Comparison of ENCODE assay signal across 16 cellular contexts in the genomic region with DNA sequence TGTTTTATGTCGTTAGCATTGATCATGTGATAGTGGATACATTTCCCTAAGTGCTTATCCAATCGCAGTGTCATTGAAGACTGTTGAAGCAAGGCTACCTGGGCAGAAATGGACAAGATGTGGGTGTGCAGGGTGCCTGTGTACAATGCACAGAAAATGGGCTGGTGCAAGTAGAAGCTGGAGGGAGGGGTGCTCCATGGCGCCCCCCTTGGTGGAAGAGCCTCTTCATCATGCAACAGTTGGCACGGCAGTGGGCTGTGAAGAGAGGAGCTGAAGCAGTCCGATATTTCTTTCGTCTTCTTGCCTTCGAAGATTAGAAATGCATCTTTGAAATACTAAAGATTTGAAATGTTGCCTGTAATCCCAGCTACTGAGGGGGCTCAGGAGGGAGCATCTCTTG.
A peak's percentile ranks its signal among the peaks of the same experiment; 100 is the strongest.
DNase-seq lines count a peak whose midpoint lies in the region; TF ChIP-seq lines count a peak whose summit lies in the region.
"Had no signal": no experiment of that assay in that cellular context is flagged by ENCODE, and none has a peak within 500 bp of the region (broad histone marks: within the 10 kb centered on the region; RNA-seq: fewer than 3 reads in every experiment).

No MANE protein-coding gene starts in this region.

- H3K27ac Mint-ChIP-seq in endothelial cell (ENCODE audit: unreplicated experiment): no peak overlapping the region
- H3K27ac Mint-ChIP-seq in nephron progenitor cell: no peak overlapping the region

- TF ChIP-seq CTCF in A673 (conservative IDR thresholded peaks at IDR 0.05; ENCODE audit: low read depth, low read length) (peak; percentile 71), GM12864 (IDR thresholded peaks at IDR 0.05; ENCODE audit: low read depth, low read length, missing control alignments) (peak; percentile 41), OCI-LY1 (IDR thresholded peaks at IDR 0.05; ENCODE audit: low read length) (peak; percentile 70), endothelial cell (IDR thresholded peaks at IDR 0.05; ENCODE audit: unreplicated experiment) (peak; percentile 31), nephron progenitor cell (IDR thresholded peaks at IDR 0.05) (no peak)

- CTCF ChIA-PET in A673 (lab: Charles Lee): interaction anchor here (0.6 to 1.3 kb wide), 2 partner anchors 10 to 347 kb away, joined by 3 read pairs; no protein-coding TSS in a partner anchor

- peak; percentile 40 for DNase-seq in A673 (ENCODE audit: low spot score)
- DNase-seq in GM12864 (ENCODE audit: low read depth): no peak
- no peak for DNase-seq in endothelial cell (ENCODE audit: low spot score)
- DNase-seq in nephron progenitor cell: no peak
- no peak for DNase-seq in NOMO-1 treated with dmso at 0.1 percent for 144 hours (lab: John Stamatoyannopoulos, UW; ENCODE audit: unreplicated experiment)
- DNase-seq in NCI-H774 (lab: John Stamatoyannopoulos, UW): no peak
- no peak for DNase-seq in dermis blood vessel endothelial cell
- DNase-seq: amniotic stem cell, C1 segment of cervical spinal cord, head of caudate nucleus, IMR-90, NCI-H1930 had no signal

- H3K27me3 ChIP-seq in A673 (replicated peaks; ENCODE audit: insufficient read depth, low read depth, low read length, poor library complexity) (no peaks in the 10 kb centered on the region), OCI-LY1 (ENCODE audit: insufficient read depth, low read length) (no peaks in the 10 kb centered on the region)

- intact Hi-C loops in A673 (cut with micrococcal nuclease; ENCODE audit: unreplicated experiment): loop anchor here (10.0 kb wide), 2 partner anchors 255 to 515 kb away; no protein-coding TSS in a partner anchor

- H3K9me2 ChIP-seq in OCI-LY1 (ENCODE audit: low read depth, low read length): no peaks in the 10 kb centered on the region

- H3F3A ChIP-seq in OCI-LY1 (ENCODE audit: insufficient read depth, low read length): no peaks in the 10 kb centered on the region; the same call in 1 of the 2 replicates

- H3K4me3 Mint-ChIP-seq in endothelial cell (ENCODE audit: unreplicated experiment): no peak overlapping the region
- H3K4me3 Mint-ChIP-seq in nephron progenitor cell: no peak overlapping the region

- H3K36me3 ChIP-seq in A673 (ENCODE audit: insufficient read depth, low read length, poor library complexity, severe bottlenecking) (no peaks in the 10 kb centered on the region), OCI-LY1 (ENCODE audit: insufficient read depth, low read length) (peaks cover 96% of the 10 kb centered on the region)
- H3K36me3 ChIP-seq: HAP-1 had no signal

- no TSS peak for BruUV-seq in A673 (replicated peaks; lab: Mats Ljungman, UMichigan)

- H2AFZ ChIP-seq in OCI-LY1 (ENCODE audit: low read length): no peak overlapping the region
- H2AFZ ChIP-seq: parathyroid adenoma had no signal

- H3K27me3 Mint-ChIP-seq in endothelial cell (ENCODE audit: unreplicated experiment) (peaks cover 2% of the 10 kb centered on the region), nephron progenitor cell (ENCODE audit: low read depth, poor library complexity) (peaks cover 3% of the 10 kb centered on the region)

- no peaks in the 10 kb centered on the region for H4K20me1 ChIP-seq in OCI-LY1 (ENCODE audit: insufficient read depth, low read length)

- no peaks in the 10 kb centered on the region for H3K4me1 Mint-ChIP-seq in endothelial cell (ENCODE audit: unreplicated experiment)
- H3K4me1 Mint-ChIP-seq in nephron progenitor cell: peaks cover 17% of the 10 kb centered on the region

- H3K4me1 ChIP-seq in A673 (ENCODE audit: insufficient read depth, low read length, poor library complexity, severe bottlenecking): no peaks in the 10 kb centered on the region
- no peaks in the 10 kb centered on the region for H3K4me1 ChIP-seq in OCI-LY1 (ENCODE audit: insufficient read depth, low read length, severe bottlenecking)
- H3K4me1 ChIP-seq: HAP-1 had no signal

- POLR2A ChIA-PET in A673 (lab: Charles Lee; ENCODE audit: low non-redundant PET): no interaction called here

- H3K27ac ChIP-seq in A673 (ENCODE audit: low read depth, low read length, poor library complexity, severe bottlenecking) (no peak overlapping the region), OCI-LY1 (ENCODE audit: low read depth, low read length, poor library complexity, severe bottlenecking) (no peak overlapping the region)
- H3K27ac ChIP-seq: parathyroid adenoma had no signal

- H3K4me3 ChIP-seq in A673 (ENCODE audit: low read depth, low read length, poor library complexity, severe bottlenecking) (no peak overlapping the region), GM12864 (ENCODE audit: low read depth, low read length) (no peak overlapping the region), OCI-LY1 (ENCODE audit: low read depth, low read length, poor library complexity, severe bottlenecking) (no peak overlapping the region)
- H3K4me3 ChIP-seq: HAP-1, lung had no signal

- H3K4me2 ChIP-seq in OCI-LY1 (ENCODE audit: low read length): no peak overlapping the region

- peaks cover 7% of the 10 kb centered on the region; the same call in 1 of the 2 replicates for H3K79me2 ChIP-seq in OCI-LY1 (ENCODE audit: insufficient read depth, low read length)
- H3K79me2 ChIP-seq: parathyroid adenoma had no signal

- no peak overlapping the region for H3K9ac ChIP-seq in OCI-LY1 (ENCODE audit: low read length)
- H3K9ac ChIP-seq: parathyroid adenoma had no signal

- no peaks in the 10 kb centered on the region for H3K9me3 ChIP-seq in A673 (ENCODE audit: low read depth, low read length, poor library complexity, severe bottlenecking)
- H3K9me3 ChIP-seq in OCI-LY1 (ENCODE audit: low read length): no peaks in the 10 kb centered on the region
- H3K9me3 ChIP-seq: HAP-1 had no signal

- peaks cover 10% of the 10 kb centered on the region for H3K36me3 Mint-ChIP-seq in endothelial cell (ENCODE audit: low read depth, unreplicated experiment)
- no peaks in the 10 kb centered on the region for H3K36me3 Mint-ChIP-seq in nephron progenitor cell (ENCODE audit: low read depth)

- H3K9me3 Mint-ChIP-seq in endothelial cell (ENCODE audit: unreplicated experiment) (no peaks in the 10 kb centered on the region), nephron progenitor cell (no peaks in the 10 kb centered on the region)
